In the genomic region with DNA sequence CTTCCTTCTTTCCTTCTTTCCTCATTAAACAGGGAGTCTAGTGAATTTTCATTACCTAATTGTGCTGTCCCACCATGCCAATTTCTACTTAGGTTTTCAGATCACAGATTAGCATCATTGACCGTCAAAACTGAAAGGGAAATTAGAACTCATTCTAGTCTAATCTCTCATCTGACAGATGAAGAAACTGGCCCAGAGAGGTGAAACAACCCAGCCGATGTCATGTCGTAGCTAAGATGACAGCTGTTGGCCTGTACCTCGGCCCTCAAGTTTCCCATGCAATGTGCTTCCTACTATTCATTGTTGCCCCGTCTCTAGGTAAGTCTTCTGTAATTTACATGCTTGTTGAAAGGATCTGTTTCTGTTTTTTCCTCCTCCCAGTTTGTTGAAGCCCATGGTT, we compare ENCODE assay signal across 20 cellular contexts.
"Had no signal": no experiment of that assay in that cellular context is flagged by ENCODE, and none has a peak within 500 bp of the region (broad histone marks: within the 10 kb centered on the region; RNA-seq: fewer than 3 reads in every experiment).

No MANE protein-coding gene starts in this region.

- H3K4me3 ChIP-seq: coronary artery, esophagus muscularis mucosa, lung, ovary, psoas muscle, sigmoid colon, testis, tibial artery had no signal

- H3K4me1 ChIP-seq: foreskin keratinocyte had no signal

- DNase-seq: dermis blood vessel endothelial cell; effector memory CD4-positive, alpha-beta T cell; foreskin keratinocyte; natural killer cell; occipital lobe; ovary; posterior cingulate gyrus; psoas muscle; right cardiac atrium; sigmoid colon; stimulated activated CD4-positive, alpha-beta T cell treated with anti-CD3 and anti-CD28 coated beads, Interleukin-2, amount 100 ng/mL, for 24 hours; stimulated activated CD4-positive, alpha-beta T cell treated with anti-CD3 and anti-CD28 coated beads, Interleukin-4, amount 100 ng/mL, for 24 hours; stimulated activated naive CD8-positive, alpha-beta T cell treated with anti-CD3 and anti-CD28 coated beads, Interleukin-15, Interleukin-2, amounts not matched to agents 100 U/mL and 50 U/mL, for 24 hours; substantia nigra; testis; tibial artery had no signal

- ATAC-seq: foreskin keratinocyte; natural killer cell; psoas muscle; right cardiac atrium; stimulated activated memory B cell treated with anti-CD40 and anti-IgM and Interleukin-4, amounts not matched to agents 10 μg/mL and 1 μg/mL and 100 μg/mL, for 72 hours; stimulated activated naive CD8-positive, alpha-beta T cell treated with anti-CD3 and anti-CD28 coated beads, Interleukin-15, Interleukin-2, amounts not matched to agents 100 U/mL and 50 U/mL, for 24 hours had no signal

- H3K27me3 ChIP-seq: esophagus muscularis mucosa, foreskin keratinocyte, ovary, sigmoid colon, testis, tibial artery had no signal

- H3K27ac ChIP-seq: coronary artery, esophagus muscularis mucosa, foreskin keratinocyte, ovary, psoas muscle, sigmoid colon, testis, tibial artery had no signal

- H3K36me3 ChIP-seq: esophagus muscularis mucosa, ovary, sigmoid colon, tibial artery had no signal

- H3K9me3 ChIP-seq: esophagus muscularis mucosa, ovary, psoas muscle, sigmoid colon, testis, tibial artery had no signal
